In the genomic region with DNA sequence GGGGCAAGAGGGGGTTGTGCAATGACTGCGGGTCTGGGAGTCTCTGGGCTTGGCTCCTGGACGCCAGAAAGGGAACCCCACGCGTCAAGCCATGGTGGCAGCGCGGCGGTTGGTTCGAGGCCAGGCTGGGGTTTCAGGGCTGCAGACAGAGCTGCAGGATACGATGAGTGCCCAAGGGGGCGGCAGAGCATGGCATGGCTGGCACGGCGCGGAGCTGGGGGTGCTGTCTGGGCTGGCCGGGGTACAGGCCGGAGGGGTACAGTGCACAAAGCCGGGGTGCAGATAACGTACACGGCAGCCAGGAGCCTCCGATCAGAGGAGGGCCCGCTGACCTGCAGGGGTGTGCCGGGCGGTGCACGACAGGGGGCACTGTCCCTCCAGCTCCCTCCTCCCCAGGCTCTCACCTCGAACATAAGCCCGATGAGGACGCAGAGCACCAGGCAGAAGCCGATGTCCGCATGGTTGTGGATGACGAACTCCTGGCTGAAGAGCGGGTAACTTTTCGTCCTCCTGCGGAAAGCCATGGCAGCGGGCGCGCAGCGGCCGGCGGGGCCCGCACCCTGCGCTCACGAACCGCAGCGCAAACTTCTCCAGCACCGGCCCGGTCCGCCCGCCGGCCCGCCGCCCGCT, we compare ENCODE assay signal across 8 cellular contexts. TPM values are rescaled to one million over a fixed set of nuclear protein-coding genes. Genes with fewer than 3 reads are reported as not detected.
DNase-seq lines count a peak whose midpoint lies in the region; ATAC-seq, FAIRE-seq and TF ChIP-seq lines count a peak whose summit lies in the region.

No MANE protein-coding gene starts in this region.

- H3K9ac ChIP-seq in GM12878 (ENCODE audit: control insufficient read depth, insufficient read depth, low read length) (peak overlapping the region; percentile 65), smooth muscle cell (ENCODE audit: low read depth) (no peak overlapping the region)

- in situ Hi-C loops in GM12878 (cut with MboI) = loop anchor here (5.0 to 10.0 kb wide), 2 partner anchors 159 to 292 kb away; a partner anchor contains a TSS

- H3K27me3 Mint-ChIP-seq in T-helper 17 cell = no peaks in the 10 kb centered on the region

- TF ChIP-seq RAD21 in GM12878 (IDR thresholded peaks at IDR 0.05; ENCODE audit: insufficient read depth, low read depth, low read length) = peak; percentile 48

- peak overlapping the region; percentile 73 for H2AFZ ChIP-seq in GM12878 (ENCODE audit: control insufficient read depth, low read depth, low read length)
- H2AFZ ChIP-seq in smooth muscle cell (ENCODE audit: low read depth) = no peak overlapping the region

- TF ChIP-seq CTCF in GM10248 (IDR thresholded peaks at IDR 0.05; ENCODE audit: control extremely low read depth, extremely low read depth, low read depth, missing control alignments) (peak; percentile 69), GM12878 (IDR thresholded peaks at IDR 0.05 in 2 of 3, conservative IDR thresholded peaks at IDR 0.05 in 1 of 3; ENCODE audit: control insufficient read depth in 2 of 3, extremely low read depth in 1 of 3, insufficient read depth in 1 of 3, low read depth in 3 of 3, low read length in 3 of 3) (peak; percentile 53 to 78 (median 69)), smooth muscle cell (IDR thresholded peaks at IDR 0.05; ENCODE audit: borderline replicate concordance, insufficient read depth, poor library complexity, severe bottlenecking) (peak; percentile 43)

- H3K9me3 ChIP-seq in T-helper 17 cell (ENCODE audit: control insufficient read depth, low read length, poor library complexity, severe bottlenecking) (no peaks in the 10 kb centered on the region), GM12878 (replicated peaks; ENCODE audit: control insufficient read depth, insufficient read depth, low read length) (no peaks in the 10 kb centered on the region), smooth muscle cell (replicated peaks; ENCODE audit: low read depth) (no peaks in the 10 kb centered on the region)

- ATAC-seq in T-helper 17 cell (peak; percentile 59), GM12878 (peak; percentile 78)

- peaks cover 28% of the 10 kb centered on the region for H3K4me1 Mint-ChIP-seq in T-helper 17 cell

- peak overlapping the region; percentile 44; the same call in 1 of the 2 replicates for H3K27ac ChIP-seq in GM12878 (ENCODE audit: control insufficient read depth, insufficient read depth)
- H3K27ac ChIP-seq in smooth muscle cell (ENCODE audit: low read depth) = peak overlapping the region; percentile 90

- H3K27ac Mint-ChIP-seq in T-helper 17 cell = peak overlapping the region; percentile 91

- BruUV-seq in GM12878 (replicated peaks; lab: Mats Ljungman, UMichigan) = no TSS peak

- CTCF ChIA-PET in GM10248 (lab: Yijun Ruan, JAX) (interaction anchor here (0.8 to 4.6 kb wide), 24 partner anchors 9 to 490 kb away, joined by 3 to 23 read pairs (median 4); no protein-coding TSS in a partner anchor), GM12878 (lab: Yijun Ruan, JAX) (interaction anchor here (0.8 to 3.8 kb wide), 13 partner anchors 9 to 187 kb away, joined by 3 to 26 read pairs (median 12); a partner anchor contains a TSS)

- no peaks in the 10 kb centered on the region for H3F3A ChIP-seq in smooth muscle cell (ENCODE audit: low read depth)

- peak; percentile 81 for DNase-seq in GM10248 (ENCODE audit: extremely low spot score)
- DNase-seq in H4 (ENCODE audit: low spot score) = peak; percentile 92
- DNase-seq in LHCN-M2 (ENCODE audit: low read depth) = peak; percentile 86
- DNase-seq in T-helper 17 cell = peak in 1 of 3 donors; percentile 17
- DNase-seq in GM12878 (ENCODE audit: low read depth, low spot score) = peak; percentile 37
- peak; percentile 67 for DNase-seq in iPS-NIHi7 (ENCODE audit: extremely low spot score)
- peak; percentile 70 for DNase-seq in smooth muscle cell (lab: John Stamatoyannopoulos, UW; ENCODE audit: unreplicated experiment)
- no peak for DNase-seq in GM19240 (ENCODE audit: insufficient read length, low spot score)

- intact Hi-C loops in GM12878 (cut with micrococcal nuclease; ENCODE audit: unreplicated experiment) = loop anchor here (2.0 kb wide), 3 partner anchors 40 to 156 kb away; a partner anchor contains a TSS

- H3K4me2 ChIP-seq in GM12878 (ENCODE audit: control insufficient read depth, insufficient read depth) (peak overlapping the region; percentile 91), smooth muscle cell (peak overlapping the region; percentile 87)

- no peak for FAIRE-seq in GM12878 (lab: Jason Lieb, UNC)

- H3K27me3 ChIP-seq in GM12878 (replicated peaks in 1 of 2; ENCODE audit: control insufficient read depth in 2 of 2, insufficient read depth in 2 of 2, low read length in 1 of 2) (no peaks in the 10 kb centered on the region), smooth muscle cell (ENCODE audit: low read depth) (no peaks in the 10 kb centered on the region)

- H3K4me3 Mint-ChIP-seq in T-helper 17 cell = peak overlapping the region; percentile 95

- TF ChIP-seq POLR2A in GM12878 (IDR thresholded peaks at IDR 0.05; ENCODE audit: low read depth, low read length) = no peak

- WGBS in GM12878 (ENCODE audit: insufficient coverage, insufficient replicate concordance, low lambda C conversion rate, missing lambda C conversion rate) = 1% methylated on average over 43 of the region's 51 CpGs
- 4% methylated on average over 31 of the region's 51 CpGs for WGBS in smooth muscle cell (ENCODE audit: low lambda C conversion rate)

- H3K79me2 ChIP-seq in GM12878 (ENCODE audit: control insufficient read depth, insufficient read depth, low read length) (peaks cover 46% of the 10 kb centered on the region), smooth muscle cell (ENCODE audit: low read depth) (peaks cover 31% of the 10 kb centered on the region)

- H4K20me1 ChIP-seq in GM12878 (ENCODE audit: control insufficient read depth, insufficient read depth) (no peaks in the 10 kb centered on the region), smooth muscle cell (ENCODE audit: low read depth) (peaks cover 27% of the 10 kb centered on the region)

- RAD21 ChIA-PET in GM12878 (lab: Charles Lee; ENCODE audit: unreplicated experiment) = interaction anchor here (1.3 to 2.7 kb wide), 8 partner anchors 20 to 291 kb away, joined by 3 to 21 read pairs (median 6); a partner anchor contains a TSS

- peak overlapping the region; percentile 76 for H3K4me3 ChIP-seq in GM12878
- peak overlapping the region; percentile 88 for H3K4me3 ChIP-seq in smooth muscle cell

- TF ChIP-seq EP300 in GM12878 (IDR thresholded peaks at IDR 0.05; ENCODE audit: borderline replicate concordance in 1 of 2, control insufficient read depth in 1 of 2, low read depth in 2 of 2, low read length in 2 of 2) = no peak

- SMC1A ChIA-PET in GM12878 (lab: Charles Lee; ENCODE audit: uncharacterized antibody, unreplicated experiment) = interaction anchor here (0.6 to 3.6 kb wide), 10 partner anchors 19 to 157 kb away, joined by 3 to 21 read pairs (median 5); a partner anchor contains a TSS

- no peaks in the 10 kb centered on the region for H3K36me3 ChIP-seq in GM12878 (ENCODE audit: control insufficient read depth in 2 of 2, insufficient read depth in 2 of 2, low read length in 1 of 2)
- no peaks in the 10 kb centered on the region for H3K36me3 ChIP-seq in smooth muscle cell (ENCODE audit: low read depth)

- POLR2A ChIA-PET in GM10248 (lab: Yijun Ruan, JAX) = no interaction called here
- POLR2A ChIA-PET in GM12878 (lab: Charles Lee) = interaction anchor here (0.5 to 1.9 kb wide), 7 partner anchors 9 to 893 kb away, joined by 3 to 8 read pairs (median 5); no protein-coding TSS in a partner anchor

- peaks cover 3% of the 10 kb centered on the region for H3K36me3 Mint-ChIP-seq in T-helper 17 cell (ENCODE audit: low read depth)

- H3K4me1 ChIP-seq in GM12878 (ENCODE audit: control insufficient read depth, insufficient read depth, low read length) (peaks cover 30% of the 10 kb centered on the region), smooth muscle cell (ENCODE audit: low read depth) (peaks cover 35% of the 10 kb centered on the region)

TF ChIP-seq in GM12878, 131 proteins besides CTCF, POLR2A, EP300 and RAD21 (continues in another document):
- TF ChIP-seq, protein P1, sequence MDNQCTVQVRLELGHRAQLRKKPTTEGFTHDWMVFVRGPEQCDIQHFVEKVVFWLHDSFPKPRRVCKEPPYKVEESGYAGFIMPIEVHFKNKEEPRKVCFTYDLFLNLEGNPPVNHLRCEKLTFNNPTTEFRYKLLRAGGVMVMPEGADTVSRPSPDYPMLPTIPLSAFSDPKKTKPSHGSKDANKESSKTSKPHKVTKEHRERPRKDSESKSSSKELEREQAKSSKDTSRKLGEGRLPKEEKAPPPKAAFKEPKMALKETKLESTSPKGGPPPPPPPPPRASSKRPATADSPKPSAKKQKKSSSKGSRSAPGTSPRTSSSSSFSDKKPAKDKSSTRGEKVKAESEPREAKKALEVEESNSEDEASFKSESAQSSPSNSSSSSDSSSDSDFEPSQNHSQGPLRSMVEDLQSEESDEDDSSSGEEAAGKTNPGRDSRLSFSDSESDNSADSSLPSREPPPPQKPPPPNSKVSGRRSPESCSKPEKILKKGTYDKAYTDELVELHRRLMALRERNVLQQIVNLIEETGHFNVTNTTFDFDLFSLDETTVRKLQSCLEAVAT (IDR thresholded peaks at IDR 0.05) = peak; percentile 69
- TF ChIP-seq HDAC6 (IDR thresholded peaks at IDR 0.05; ENCODE audit: unreplicated experiment) (no peak), CREM (IDR thresholded peaks at IDR 0.05; ENCODE audit: low read depth) (peak; percentile 52), MTA2 (IDR thresholded peaks at IDR 0.05; ENCODE audit: low read depth) (no peak), STAT3 (IDR thresholded peaks at IDR 0.05; ENCODE audit: low read depth, low read length) (no peak)

RNA-seq across cellular contexts. Expression of a gene that starts 0.4 kb away (rescaled TPM):
- total RNA-seq in H4 (2014; rRNA removed; shearing (Covaris generic)) = 28.2 and 29.7 TPM in 2 replicates
- total RNA-seq in LHCN-M2 (2014; rRNA removed) (108 and 124 TPM in 2 replicates), T-helper 17 cell (1 to 10 TPM; 8.6 to 8.9 TPM), GM12878 (2014; rRNA removed) (10.9 and 11.0 TPM in 2 replicates), GM12878 (2014; rRNA removed; fragmentation: Illumina TruSeq; extraction: Trizol) (7.9 and 8.2 TPM in 2 replicates), GM12878 (2021) (12.5 and 13.2 TPM in 2 replicates), smooth muscle cell (32.0 and 35.6 TPM in 2 replicates)
- polyA plus RNA-seq in LHCN-M2 (2012) = 95.4 TPM
- 9.5 and 10.9 TPM in 2 replicates for total RNA-seq in GM12878 (2013; cell fraction: nucleolus; rRNA removed)
- 4.4 TPM for polyA plus RNA-seq in GM12878 (2011; ENCODE audit: low read depth)
- polyA plus RNA-seq in GM12878 (2011; rRNA removed) (4.8 and 6.8 TPM in 2 replicates), GM12878 (2014; fragmentation: Illumina TruSeq; extraction: Trizol) (12.4 and 13.9 TPM in 2 replicates), GM12878 (2014; fragmentation: Nextera tagmentation; extraction: Ambion mirVana) (1 to 10 TPM; 2.5 TPM), GM12878 (2014; rRNA removed) (10.5 and 11.1 TPM in 2 replicates), GM12878 (2016; fragmentation: Nextera tagmentation; extraction: Ambion mirVana) (10 to 100 TPM; 13.9 to 15.0 TPM), smooth muscle cell (17.2 and 18.2 TPM in 2 replicates)
- polyA plus RNA-seq in GM12878 (2011; cell fraction: cytosol; rRNA removed) = 6.9 and 7.2 TPM in 2 replicates
- polyA plus RNA-seq in GM12878 (2011; cell fraction: nucleus; rRNA removed) = 12.2 and 13.7 TPM in 2 replicates
- polyA plus RNA-seq in GM12878 (2012) = 5.6 and 6.1 TPM in 2 replicates
- 5.0 and 5.9 TPM in 2 replicates for polyA minus RNA-seq in GM12878 (2011; rRNA and poly(A)+ RNA removed)
- 1.9 and 3.6 TPM in 2 replicates for polyA minus RNA-seq in GM12878 (2011; cell fraction: cytosol; rRNA and poly(A)+ RNA removed)
- polyA minus RNA-seq in GM12878 (2011; cell fraction: nucleus; rRNA and poly(A)+ RNA removed) = 3.1 and 5.9 TPM in 2 replicates
